Comparison of ENCODE assay signal across 7 cellular contexts in genomic region chr15:78065973-78066946, GRCh38. TPM values are rescaled to one million over a fixed set of nuclear protein-coding genes. Genes with fewer than 3 reads are reported as not detected.
DNase-seq lines count a peak whose midpoint lies in the region; ATAC-seq and TF ChIP-seq lines count a peak whose summit lies in the region.

No MANE protein-coding gene starts in this region.

- TF ChIP-seq POLR2A in adrenal gland (IDR thresholded peaks at IDR 0.05) (no peak), ovary (IDR thresholded peaks at IDR 0.05) (no peak)

- H3K4me3 ChIP-seq in adrenal gland (no peak overlapping the region), ovary (no peak overlapping the region)

- peaks cover 83 to 98% of the 10 kb centered on the region in 2 donors for H3K4me1 ChIP-seq in adrenal gland (replicated peaks in 1 of 2)
- peaks cover 55% of the 10 kb centered on the region for H3K4me1 ChIP-seq in ovary (ENCODE audit: insufficient read depth)

- ATAC-seq in GM19025 (IDR thresholded peaks at IDR 0.05; ENCODE audit: low read depth, unreplicated experiment) (peak; percentile 67), HG02885 (IDR thresholded peaks at IDR 0.05; ENCODE audit: poor library complexity, unreplicated experiment) (peak; percentile 66)

- TF ChIP-seq CTCF in adrenal gland (IDR thresholded peaks at IDR 0.05) (no peak), ovary (IDR thresholded peaks at IDR 0.05) (no peak)

- H3K27ac ChIP-seq in adrenal gland: peak overlapping the region; percentile 82 to 98 (median 91)
- peak overlapping the region; percentile 72 to 95 for H3K27ac ChIP-seq in ovary

- intact Hi-C loops in adrenal gland (cut with DNase I): no loop called here
- intact Hi-C loops in ovary (cut with DNase I): no loop called here

- 66 to 72% (median 69%) methylated on average over 7 of the region's 7 CpGs for WGBS in adrenal gland, 4 donors
- WGBS in ovary, 3 donors: 30 to 32% (median 31%) methylated on average over 7 of the region's 7 CpGs

- H3K36me3 ChIP-seq in adrenal gland (replicated peaks in 1 of 2) (no peaks in the 10 kb centered on the region), ovary (no peaks in the 10 kb centered on the region)

- H3K27me3 ChIP-seq in adrenal gland (no peaks in the 10 kb centered on the region), ovary (no peaks in the 10 kb centered on the region)

- no peak for TF ChIP-seq EP300 in ovary (IDR thresholded peaks at IDR 0.05)

- H3K9me3 ChIP-seq in adrenal gland (replicated peaks in 1 of 3): no peaks in the 10 kb centered on the region
- no peaks in the 10 kb centered on the region for H3K9me3 ChIP-seq in ovary

- DNase-seq in adrenal gland (peak in 1 of 7 donors; percentile 48), ovary (no peak), C1 segment of cervical spinal cord (lab: John Stamatoyannopoulos, UW) (no peak)
- no peak for DNase-seq in central memory CD4-positive, alpha-beta T cell
- DNase-seq in activated CD8-positive, alpha-beta memory T cell treated with anti-CD3 and anti-CD28 coated beads for 24 hours: no peak

RNA-seq across cellular contexts. Expression of gene TBC1D2B, which starts 11.3 kb away (rescaled TPM):
- total RNA-seq in adrenal gland (10 to 100 TPM; 32.4 to 95.0 (median 66.5) TPM), ovary (100 to 1,000 TPM in 4 of 7 donors, 10 to 100 TPM in 3; 42.3 to 146 (median 115) TPM)
- polyA plus RNA-seq in adrenal gland (10 to 100 TPM; 16.3 to 24.5 (median 18.2) TPM), ovary (100 to 1,000 TPM in 1 of 2 donors, 10 to 100 TPM in 1; 53.3 to 122 TPM)

RNA-seq across cellular contexts. Expression of gene SH2D7, which starts 26.1 kb away (rescaled TPM):
- not detected for total RNA-seq in adrenal gland
- polyA plus RNA-seq in adrenal gland: not detected
- total RNA-seq in ovary: not detected
- polyA plus RNA-seq in ovary: not detected
